8 cellular contexts compared by ENCODE assay signal in the genomic region with DNA sequence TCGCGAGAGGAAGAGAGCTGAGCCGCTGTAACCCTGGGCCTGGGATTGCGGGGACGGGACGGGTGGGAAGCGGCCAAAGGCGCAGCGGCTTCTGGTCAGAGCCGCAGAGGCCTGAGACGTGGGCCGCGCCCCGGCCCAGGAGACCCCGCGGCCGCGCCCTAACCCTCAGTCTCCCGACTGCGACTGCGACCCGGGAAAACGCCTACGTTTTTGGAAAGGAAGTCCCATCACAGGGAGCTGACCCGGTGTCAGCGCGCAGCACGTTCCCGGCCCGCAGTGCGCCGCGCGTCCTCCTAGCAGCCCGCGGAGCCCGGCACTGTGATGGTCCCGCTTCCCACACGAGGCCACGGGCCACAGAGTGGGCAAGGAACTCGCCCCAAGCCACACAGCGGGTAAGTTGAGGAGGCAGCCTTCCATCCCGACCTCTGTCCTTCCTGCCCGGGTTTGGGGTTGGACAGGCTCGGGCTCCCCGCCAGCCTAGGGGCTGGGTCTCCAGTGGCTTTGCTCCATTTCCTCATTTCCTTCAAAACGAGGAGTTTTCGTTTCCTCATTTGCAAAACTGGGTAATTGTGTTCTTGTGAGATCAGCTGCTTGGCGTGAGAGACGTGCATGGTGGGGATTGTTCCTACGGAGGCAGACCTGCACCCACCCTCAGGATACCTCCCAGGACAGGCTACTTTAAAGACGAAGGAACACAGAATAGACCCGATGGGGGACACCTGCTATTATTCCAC. TPM values are rescaled to one million over a fixed set of nuclear protein-coding genes. Genes with fewer than 3 reads are reported as not detected.
DNase-seq lines count a peak whose midpoint lies in the region; ATAC-seq and TF ChIP-seq lines count a peak whose summit lies in the region.

No MANE protein-coding gene starts in this region.

- H2AFZ ChIP-seq in PC-3 (ENCODE audit: low read length) = no peak overlapping the region

- no peak overlapping the region for H3K9ac ChIP-seq in PC-3 (ENCODE audit: low read length)

- POLR2A ChIA-PET in PC-3 (lab: Charles Lee; ENCODE audit: unreplicated experiment) = no interaction called here

- H3K4me1 ChIP-seq in SJCRH30 (no peaks in the 10 kb centered on the region), PC-3 (ENCODE audit: insufficient read depth, low read length) (no peaks in the 10 kb centered on the region)

- H3K9me3 ChIP-seq in SJCRH30 (replicated peaks) (peaks cover 8% of the 10 kb centered on the region; the same call in 1 of the 2 replicates), PC-3 (ENCODE audit: low read length) (0 out of 2 replicates have a peak, but pooled peaks cover 4% of the 10 kb centered on the region)

- ATAC-seq in GM19324 (IDR thresholded peaks at IDR 0.05; ENCODE audit: low FRiP score, unreplicated experiment) (no peak), GM18519 (IDR thresholded peaks at IDR 0.05; ENCODE audit: low FRiP score, unreplicated experiment) (no peak), PC-3 (no peak), GM18909 (IDR thresholded peaks at IDR 0.05; ENCODE audit: poor library complexity, unreplicated experiment) (no peak)

- H3K27ac ChIP-seq in SJCRH30 (no peak overlapping the region), PC-3 (ENCODE audit: low read length) (no peak overlapping the region)

- peak overlapping the region; percentile 45 for H3K4me3 ChIP-seq in SJCRH30
- H3K4me3 ChIP-seq in PC-3 (ENCODE audit: low read length) = no peak overlapping the region

- H3K79me2 ChIP-seq in PC-3 (ENCODE audit: low read length) = no peaks in the 10 kb centered on the region

- intact Hi-C loops in head of caudate nucleus (cut with DNase I) (no loop called here), posterior vena cava (cut with DNase I) (no loop called here), PC-3 (cut with micrococcal nuclease) (no loop called here)

- DNase-seq in GM03348 (ENCODE audit: low spot score) = peak; percentile 75
- DNase-seq in SJCRH30 = no peak
- DNase-seq in head of caudate nucleus = peak in 29 of 42 donors; percentile 5 to 53 (median 30)
- DNase-seq in posterior vena cava (ENCODE audit: low spot score) = peak; percentile 87
- DNase-seq in PC-3 = no peak

- H4K20me1 ChIP-seq in PC-3 (ENCODE audit: low read length) = no peaks in the 10 kb centered on the region

- H3K9me2 ChIP-seq in PC-3 (replicated peaks; ENCODE audit: low read length) = no peaks in the 10 kb centered on the region

- BruUV-seq in PC-3 (replicated peaks; lab: Mats Ljungman, UMichigan) = no TSS peak

- no peaks in the 10 kb centered on the region for H3K27me3 ChIP-seq in SJCRH30
- H3K27me3 ChIP-seq in PC-3 (ENCODE audit: low read length) = peaks cover 16% of the 10 kb centered on the region; the same call in 1 of the 2 replicates

- no peak overlapping the region for H3K4me2 ChIP-seq in PC-3 (ENCODE audit: low read length)

- H3K36me3 ChIP-seq in SJCRH30 (no peaks in the 10 kb centered on the region), PC-3 (ENCODE audit: low read depth, low read length) (no peaks in the 10 kb centered on the region)

- H3F3A ChIP-seq in PC-3 (ENCODE audit: low read length, unreplicated experiment) = no peaks in the 10 kb centered on the region

- CTCF ChIA-PET in PC-3 (lab: Charles Lee) = interaction anchor here (0.6 kb wide), 1 partner anchor 63 kb away, joined by 3 read pairs; no protein-coding TSS in a partner anchor

- TF ChIP-seq CTCF in PC-3 (conservative IDR thresholded peaks at IDR 0.05; ENCODE audit: low read depth, low read length) = no peak

RNA-seq across cellular contexts. Expression of a gene that starts 1.2 kb away (rescaled TPM):
- total RNA-seq in SJCRH30 (2014; rRNA removed; shearing (Covaris generic)) = 0.85 and 1.3 TPM in 2 replicates
- total RNA-seq in posterior vena cava (100 to 1,000 TPM; 190 to 297 TPM), PC-3 (2014; rRNA removed) (0.04 TPM in 1 of 2 replicates, not detected in the other)

RNA-seq across cellular contexts. Expression of a gene that starts 51.4 kb away (rescaled TPM):
- 86.7 and 89.2 TPM in 2 replicates for total RNA-seq in SJCRH30 (2014; rRNA removed; shearing (Covaris generic))
- total RNA-seq in posterior vena cava (10 to 100 TPM; 37.4 to 42.0 TPM), PC-3 (2014; rRNA removed) (284 and 306 TPM in 2 replicates)

Comparison
In these comparisons a context has a peak if more than half of its experiments do, and no peak if none do; other contexts are left out.
1. DNase-seq: peak in GM03348 (single experiment), head of caudate nucleus (29 of 42) and posterior vena cava (single experiment); none in SJCRH30 (0 of 2) and PC-3 (single experiment).
2. RNA of a gene that starts 1.2 kb away (total RNA-seq): 190 to 297 TPM in posterior vena cava; 0.85 to 1.3 TPM in SJCRH30 and 0.04 TPM in PC-3; every median in the first group is over 10 times any median in the second.